Comparison of ENCODE assay signal across 8 cellular contexts in genomic region chr2:189440947-189441708, GRCh38. TPM values are rescaled to one million over a fixed set of nuclear protein-coding genes. Genes with fewer than 3 reads are reported as not detected.
DNase-seq lines count a peak whose midpoint lies in the region; ATAC-seq and TF ChIP-seq lines count a peak whose summit lies in the region.

Gene WDR75 (plus strand): TSS chr2:189441474. CDS start chr2:189441493, 19 bp downstream.

- WGBS in prostate gland, result under 1% methylated on average over 48 of the region's 48 CpGs
- WGBS in urinary bladder, result under 1% methylated on average over 48 of the region's 48 CpGs

- no peaks in the 10 kb centered on the region for H3K27me3 ChIP-seq in prostate gland (replicated peaks; ENCODE audit: insufficient read depth)

- DNase-seq in NCI-H187 (lab: John Stamatoyannopoulos, UW) (peak; percentile 82 to 83), T-helper 2 cell (peak; percentile 68 to 97 (median 89)), anterior cingulate cortex (lab: John Stamatoyannopoulos, UW) (peak; percentile 59 to 97 (median 90)), left ventricle myocardium superior (peak; percentile 93), prostate gland (ENCODE audit: low spot score) (peak; percentile 94)

- H3K36me3 ChIP-seq in prostate gland (no peaks in the 10 kb centered on the region), urinary bladder (ENCODE audit: insufficient read depth) (no peaks in the 10 kb centered on the region)

- intact Hi-C loops in left ventricle myocardium superior (cut with micrococcal nuclease), result no loop called here
- intact Hi-C loops in prostate gland (cut with DNase I), result no loop called here

- no peaks in the 10 kb centered on the region for H3K9me3 ChIP-seq in prostate gland

- H3K4me1 ChIP-seq in prostate gland (replicated peaks) (peaks cover 5% of the 10 kb centered on the region), urinary bladder (ENCODE audit: insufficient read depth) (peaks cover 3% of the 10 kb centered on the region)

- H3K27ac ChIP-seq in prostate gland (peak within 1 kb of the TSS; percentile 80 to 87), urinary bladder (ENCODE audit: low read depth) (peak within 1 kb of the TSS; percentile 94)

- ATAC-seq in GM18498 (IDR thresholded peaks at IDR 0.05; ENCODE audit: unreplicated experiment) (peak; percentile 94), HG02938 (IDR thresholded peaks at IDR 0.05; ENCODE audit: unreplicated experiment) (peak; percentile 87), left ventricle myocardium superior (peak; percentile 99)

- H3K4me3 ChIP-seq in prostate gland (peak within 1 kb of the TSS; percentile 69 to 79), urinary bladder (ENCODE audit: low read depth, low read length) (peak within 1 kb of the TSS; percentile 65)

- TF ChIP-seq CTCF in prostate gland (IDR thresholded peaks at IDR 0.05), result peak in 3 of 4 experiments; percentile 19 to 29 (median 24)

- TF ChIP-seq POLR2A in prostate gland (IDR thresholded peaks at IDR 0.05), result peak; percentile 63

RNA-seq across cellular contexts. Expression of gene WDR75, which starts in this region (rescaled TPM):
- total RNA-seq in left ventricle myocardium superior (15.1 TPM), prostate gland (10 to 100 TPM; 15.3 to 30.7 TPM), urinary bladder (85.1 TPM)
- 20.4 TPM for polyA plus RNA-seq in urinary bladder

Comparison
In these comparisons a context has a peak if more than half of its experiments do, and no peak if none do; other contexts are left out.
1. Peak in every context shown above with its lines: DNase-seq, ATAC-seq, H3K4me3 ChIP-seq and H3K27ac ChIP-seq.